ENCODE assay signal across 12 cellular contexts in the genomic region with DNA sequence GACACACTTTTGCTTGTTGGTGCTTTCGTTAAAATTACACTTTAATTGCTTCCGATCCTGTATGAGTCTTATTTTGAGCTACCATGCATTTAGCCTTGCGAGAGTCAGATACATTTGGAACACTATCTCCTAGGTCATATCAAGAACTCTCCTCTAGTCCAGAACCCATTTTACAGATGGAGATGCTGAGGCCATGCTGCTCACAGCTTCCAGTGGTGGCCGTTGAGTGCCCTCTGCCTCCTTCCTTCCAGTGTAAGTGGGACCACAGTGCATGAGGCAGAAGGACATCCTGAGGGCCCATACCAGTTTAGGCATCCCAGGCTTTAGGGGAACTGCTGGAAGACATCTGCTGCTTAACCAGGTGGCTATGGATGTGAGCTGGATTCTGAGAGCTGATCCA. TPM values are rescaled to one million over a fixed set of nuclear protein-coding genes. Genes with fewer than 3 reads are reported as not detected.
"Had no signal": no experiment of that assay in that cellular context is flagged by ENCODE, and none has a peak within 500 bp of the region (broad histone marks: within the 10 kb centered on the region; RNA-seq: fewer than 3 reads in every experiment).

No MANE protein-coding gene starts in this region.

- FAIRE-seq: astrocyte, colon had no signal

- H3K9me3 ChIP-seq: mucosa of descending colon had no signal

- H3K4me3 ChIP-seq: mucosa of descending colon, smooth muscle cell had no signal

- DNase-seq: activated naive CD8-positive, alpha-beta T cell treated with anti-CD3 and anti-CD28 coated beads, Interleukin-2, amount 50 U/mL, for 24 hours; activated T-cell treated with anti-CD3 and anti-CD28 coated beads, Interleukin-2, amount 50 U/mL, for 4 hours; effector CD4-positive, alpha-beta T cell; foreskin melanocyte; stimulated activated naive B cell treated with anti-CD40 and anti-IgM and Interleukin-4, amounts not matched to agents 10 μg/mL and 1 μg/mL and 100 μg/mL, for 72 hours had no signal

- H3K4me2 ChIP-seq: smooth muscle cell had no signal

RNA-seq across cellular contexts. Expression of a gene that starts 6.9 kb away (rescaled TPM):
- total RNA-seq: posterior vena cava, subcutaneous adipose tissue had no signal

RNA-seq across cellular contexts. Expression of a gene that starts 59.0 kb away (rescaled TPM):
- total RNA-seq: naive thymus-derived CD8-positive, alpha-beta T cell; posterior vena cava had no signal
- polyA plus RNA-seq: naive thymus-derived CD8-positive, alpha-beta T cell had no signal
